In genomic region chr6:90113389-90113788, GRCh38 we compare ENCODE assay signal across 20 cellular contexts.
DNase-seq lines count a peak whose midpoint lies in the region; ATAC-seq and TF ChIP-seq lines count a peak whose summit lies in the region.
"Had no signal": no experiment of that assay in that cellular context is flagged by ENCODE, and none has a peak within 500 bp of the region (broad histone marks: within the 10 kb centered on the region; RNA-seq: fewer than 3 reads in every experiment).

No MANE protein-coding gene starts in this region.

- no peaks in the 10 kb centered on the region for H3K27me3 Mint-ChIP-seq in activated naive CD4-positive, alpha-beta T cell treated with anti-CD3 and anti-CD28 coated beads, Interleukin-2, amount 10 ng/mL, durations not matched to agents 7 days and 5 days
- H3K27me3 Mint-ChIP-seq in activated B cell treated with CpG ODN at 0.5 μM for 24 hours (no peaks in the 10 kb centered on the region), endodermal cell (ENCODE audit: insufficient read depth) (no peaks in the 10 kb centered on the region)

- H3K36me3 ChIP-seq in endodermal cell (ENCODE audit: control insufficient read depth, insufficient read depth, low read length): no peaks in the 10 kb centered on the region
- no peaks in the 10 kb centered on the region for H3K36me3 ChIP-seq in transverse colon
- H3K36me3 ChIP-seq: HAP-1, MG63, SJCRH30 had no signal

- TF ChIP-seq POLR2A in transverse colon (IDR thresholded peaks at IDR 0.05): no peak

- no peak for TF ChIP-seq CTCF in activated B cell treated with CpG ODN at 0.5 μM for 24 hours (IDR thresholded peaks at IDR 0.05)
- TF ChIP-seq CTCF in endodermal cell (conservative IDR thresholded peaks at IDR 0.05): no peak
- TF ChIP-seq CTCF in transverse colon (IDR thresholded peaks at IDR 0.05): no peak

- POLR2A ChIA-PET in activated B cell treated with CpG ODN at 0.5 μM for 24 hours (lab: Charles Lee): no interaction called here

- H3K27me3 ChIP-seq in endodermal cell (ENCODE audit: control insufficient read depth, insufficient read depth, low read length, poor library complexity, severe bottlenecking): no peaks in the 10 kb centered on the region
- H3K27me3 ChIP-seq in transverse colon: no peaks in the 10 kb centered on the region
- H3K27me3 ChIP-seq: MG63, SJCRH30 had no signal

- no peak overlapping the region for H3K4me3 Mint-ChIP-seq in activated naive CD4-positive, alpha-beta T cell treated with anti-CD3 and anti-CD28 coated beads, Interleukin-2, amount 10 ng/mL, durations not matched to agents 7 days and 5 days
- H3K4me3 Mint-ChIP-seq in activated B cell treated with CpG ODN at 0.5 μM for 24 hours (no peak overlapping the region), endodermal cell (no peak overlapping the region)
- H3K4me3 Mint-ChIP-seq: CD14-positive monocyte had no signal

- H3K9me3 ChIP-seq in endodermal cell (ENCODE audit: control insufficient read depth, low read length): peaks cover 20% of the 10 kb centered on the region
- H3K9me3 ChIP-seq in transverse colon: peaks cover 0 to 12% of the 10 kb centered on the region in 2 donors
- H3K9me3 ChIP-seq: HAP-1, SJCRH30 had no signal

- CTCF ChIA-PET in activated naive CD4-positive, alpha-beta T cell treated with anti-CD3 and anti-CD28 coated beads, Interleukin-2, amount 10 ng/mL, durations not matched to agents 7 days and 5 days (lab: Charles Lee): interaction anchor here (0.7 to 4.7 kb wide), 2 partner anchors 68 to 173 kb away, joined by 3 to 27 read pairs; no protein-coding TSS in a partner anchor
- CTCF ChIA-PET in activated B cell treated with CpG ODN at 0.5 μM for 24 hours (lab: Charles Lee): interaction anchor here (0.7 kb wide), 1 partner anchor 263 kb away, joined by 3 read pairs; no protein-coding TSS in a partner anchor

- H3K27ac ChIP-seq in endodermal cell (ENCODE audit: low read depth, low read length) (no peak overlapping the region), transverse colon (no peak overlapping the region)
- H3K27ac ChIP-seq: HL-60, SJCRH30 had no signal

- H3K4me1 Mint-ChIP-seq in activated naive CD4-positive, alpha-beta T cell treated with anti-CD3 and anti-CD28 coated beads, Interleukin-2, amount 10 ng/mL, durations not matched to agents 7 days and 5 days: peaks cover 60% of the 10 kb centered on the region
- H3K4me1 Mint-ChIP-seq in activated B cell treated with CpG ODN at 0.5 μM for 24 hours (peaks cover 70% of the 10 kb centered on the region), endodermal cell (peaks cover 8% of the 10 kb centered on the region)

- peak overlapping the region; percentile 20 for H3K27ac Mint-ChIP-seq in activated naive CD4-positive, alpha-beta T cell treated with anti-CD3 and anti-CD28 coated beads, Interleukin-2, amount 10 ng/mL, durations not matched to agents 7 days and 5 days
- H3K27ac Mint-ChIP-seq in activated B cell treated with CpG ODN at 0.5 μM for 24 hours (peak overlapping the region; percentile 75), endodermal cell (no peak overlapping the region)
- H3K27ac Mint-ChIP-seq: CD14-positive monocyte had no signal

- intact Hi-C loops in activated B cell treated with CpG ODN at 0.5 μM for 24 hours (cut with micrococcal nuclease): no loop called here
- intact Hi-C loops in transverse colon (cut with DNase I; ENCODE audit: low total_unique reads): no loop called here

- peaks cover 48% of the 10 kb centered on the region for H3K9me3 Mint-ChIP-seq in activated naive CD4-positive, alpha-beta T cell treated with anti-CD3 and anti-CD28 coated beads, Interleukin-2, amount 10 ng/mL, durations not matched to agents 7 days and 5 days
- peaks cover 27% of the 10 kb centered on the region for H3K9me3 Mint-ChIP-seq in activated B cell treated with CpG ODN at 0.5 μM for 24 hours
- H3K9me3 Mint-ChIP-seq in endodermal cell: peaks cover 36% of the 10 kb centered on the region

- H3K4me3 ChIP-seq in endodermal cell (ENCODE audit: low read length): peak overlapping the region; percentile 33
- H3K4me3 ChIP-seq in transverse colon: no peak overlapping the region
- H3K4me3 ChIP-seq: HAP-1, K562, MG63, SJCRH30 had no signal

- no peak for TF ChIP-seq EP300 in transverse colon (IDR thresholded peaks at IDR 0.05; ENCODE audit: low read depth)

- DNase-seq in activated naive CD4-positive, alpha-beta T cell treated with anti-CD3 and anti-CD28 coated beads, Interleukin-2, amount 10 ng/mL, durations not matched to agents 7 days and 5 days: no peak
- DNase-seq in activated naive CD4-positive, alpha-beta T cell (lab: John Stamatoyannopoulos, UW): no peak
- DNase-seq in activated B cell treated with CpG ODN at 0.5 μM for 24 hours (no peak), endodermal cell (no peak), transverse colon (no peak), DMS114 treated with DMSO at 0.1 percent for 48 hours (lab: John Stamatoyannopoulos, UW; ENCODE audit: unreplicated experiment) (no peak)
- DNase-seq: DMS79, MG63, NCI-H1417, NCI-H1694 treated with DMSO at 0.1 percent for 48 hours, NCI-H446, NCI-H526, OCI-M1, SJCRH30 had no signal

- no peak overlapping the region for H3K9ac ChIP-seq in endodermal cell (ENCODE audit: extremely low read depth, low read length, poor library complexity, severe bottlenecking)

- H3K36me3 Mint-ChIP-seq in activated naive CD4-positive, alpha-beta T cell treated with anti-CD3 and anti-CD28 coated beads, Interleukin-2, amount 10 ng/mL, durations not matched to agents 7 days and 5 days: peaks cover 69% of the 10 kb centered on the region
- peaks cover 65% of the 10 kb centered on the region for H3K36me3 Mint-ChIP-seq in activated B cell treated with CpG ODN at 0.5 μM for 24 hours (ENCODE audit: low read depth)
- H3K36me3 Mint-ChIP-seq in endodermal cell (ENCODE audit: low read depth): peaks cover 12% of the 10 kb centered on the region

- no peaks in the 10 kb centered on the region for H3K4me1 ChIP-seq in endodermal cell (ENCODE audit: control insufficient read depth, insufficient read depth, low read length)
- H3K4me1 ChIP-seq in transverse colon: peaks cover 0 to under 1% (median 0%) of the 10 kb centered on the region in 4 donors
- H3K4me1 ChIP-seq: HAP-1 had no signal

- in situ Hi-C loops in transverse colon (cut with MboI; ENCODE audit: low pct_ligation_motif_present in 1 of 4, low pct_unique_long_range_greater_than_20kb in 1 of 4, low sequenced_read_pairs in 3 of 4): no loop called here

- ATAC-seq in activated B cell treated with CpG ODN at 0.5 μM for 24 hours (ENCODE audit: low read depth) (no peak), GM18861 (IDR thresholded peaks at IDR 0.05; ENCODE audit: unreplicated experiment) (no peak)
- ATAC-seq: HepG2, K562 had no signal
